In the genomic region with DNA sequence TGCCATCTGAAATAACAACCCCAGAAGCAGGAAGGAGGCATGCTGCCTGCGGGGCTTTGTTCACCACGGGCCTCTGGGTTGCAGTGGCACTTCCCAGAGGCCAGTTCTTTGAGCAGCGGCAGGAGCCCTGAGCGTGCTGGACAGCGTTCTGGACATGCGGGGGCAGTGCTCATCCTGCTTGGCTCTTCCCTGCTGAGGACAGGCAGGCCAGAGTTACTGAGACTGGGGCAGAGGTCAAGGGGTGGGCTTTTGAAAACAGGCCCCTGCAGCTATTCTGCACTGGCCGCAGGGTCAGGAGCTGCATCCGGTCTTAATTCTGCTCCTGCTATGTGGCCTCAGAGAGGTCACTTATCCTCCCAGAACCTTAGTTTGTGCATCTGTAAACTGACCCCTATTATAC, we compare ENCODE assay signal across 1 cellular context.
A peak's percentile ranks its signal among the peaks of the same experiment; 100 is the strongest.
TF ChIP-seq lines count a peak whose summit lies in the region.

No MANE protein-coding gene starts in this region.

TF ChIP-seq in HCT116, 20 proteins besides CTCF, POLR2A, EP300 and RAD21:
- TF ChIP-seq JUND (IDR thresholded peaks at IDR 0.05): no peak
- TF ChIP-seq, protein P1, sequence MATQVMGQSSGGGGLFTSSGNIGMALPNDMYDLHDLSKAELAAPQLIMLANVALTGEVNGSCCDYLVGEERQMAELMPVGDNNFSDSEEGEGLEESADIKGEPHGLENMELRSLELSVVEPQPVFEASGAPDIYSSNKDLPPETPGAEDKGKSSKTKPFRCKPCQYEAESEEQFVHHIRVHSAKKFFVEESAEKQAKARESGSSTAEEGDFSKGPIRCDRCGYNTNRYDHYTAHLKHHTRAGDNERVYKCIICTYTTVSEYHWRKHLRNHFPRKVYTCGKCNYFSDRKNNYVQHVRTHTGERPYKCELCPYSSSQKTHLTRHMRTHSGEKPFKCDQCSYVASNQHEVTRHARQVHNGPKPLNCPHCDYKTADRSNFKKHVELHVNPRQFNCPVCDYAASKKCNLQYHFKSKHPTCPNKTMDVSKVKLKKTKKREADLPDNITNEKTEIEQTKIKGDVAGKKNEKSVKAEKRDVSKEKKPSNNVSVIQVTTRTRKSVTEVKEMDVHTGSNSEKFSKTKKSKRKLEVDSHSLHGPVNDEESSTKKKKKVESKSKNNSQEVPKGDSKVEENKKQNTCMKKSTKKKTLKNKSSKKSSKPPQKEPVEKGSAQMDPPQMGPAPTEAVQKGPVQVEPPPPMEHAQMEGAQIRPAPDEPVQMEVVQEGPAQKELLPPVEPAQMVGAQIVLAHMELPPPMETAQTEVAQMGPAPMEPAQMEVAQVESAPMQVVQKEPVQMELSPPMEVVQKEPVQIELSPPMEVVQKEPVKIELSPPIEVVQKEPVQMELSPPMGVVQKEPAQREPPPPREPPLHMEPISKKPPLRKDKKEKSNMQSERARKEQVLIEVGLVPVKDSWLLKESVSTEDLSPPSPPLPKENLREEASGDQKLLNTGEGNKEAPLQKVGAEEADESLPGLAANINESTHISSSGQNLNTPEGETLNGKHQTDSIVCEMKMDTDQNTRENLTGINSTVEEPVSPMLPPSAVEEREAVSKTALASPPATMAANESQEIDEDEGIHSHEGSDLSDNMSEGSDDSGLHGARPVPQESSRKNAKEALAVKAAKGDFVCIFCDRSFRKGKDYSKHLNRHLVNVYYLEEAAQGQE (IDR thresholded peaks at IDR 0.05; ENCODE audit: low read depth): peak; percentile 42
